In the genomic region with DNA sequence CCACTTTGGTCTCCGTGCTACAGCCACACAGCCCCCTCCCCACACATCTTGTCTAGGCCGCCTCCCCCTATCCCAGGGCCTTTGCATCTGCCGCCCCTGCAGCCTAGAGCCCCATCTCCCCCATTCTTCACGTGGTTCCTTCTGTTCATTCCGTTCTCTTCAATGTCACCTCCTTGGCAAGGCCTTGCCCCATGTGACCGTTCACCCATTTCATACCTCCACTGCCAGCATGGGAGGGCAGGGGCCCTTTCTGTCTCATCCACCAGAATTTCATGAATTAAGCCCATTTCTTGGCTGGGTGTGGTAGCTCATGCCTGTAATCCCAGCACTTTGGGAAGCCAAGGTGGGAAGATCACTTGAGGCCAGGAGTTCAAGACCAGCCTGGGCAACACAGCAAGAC, we compare ENCODE assay signal across 25 cellular contexts. TPM values are rescaled to one million over a fixed set of nuclear protein-coding genes. Genes with fewer than 3 reads are reported as not detected.
DNase-seq lines count a peak whose midpoint lies in the region; ATAC-seq, FAIRE-seq and TF ChIP-seq lines count a peak whose summit lies in the region.
"Had no signal": no experiment of that assay in that cellular context is flagged by ENCODE, and none has a peak within 500 bp of the region (broad histone marks: within the 10 kb centered on the region; RNA-seq: fewer than 3 reads in every experiment).

No MANE protein-coding gene starts in this region.

- H3K9me3 ChIP-seq in K562 (replicated peaks; ENCODE audit: control insufficient read depth, insufficient read depth, low read depth, low read length): no peaks in the 10 kb centered on the region
- H3K9me3 ChIP-seq in neuronal stem cell (replicated peaks in 1 of 2; ENCODE audit: control insufficient read depth in 2 of 2, insufficient read depth in 1 of 2, low read depth in 1 of 2, low read length in 2 of 2): no peaks in the 10 kb centered on the region
- H3K9me3 ChIP-seq: A549; BE2C; BLaER1 treated with 17β-estradiol and CSF1 and Interleukin-3, amounts not matched to agents 10 nM and 100 nM had no signal

- no peaks in the 10 kb centered on the region for H3K36me3 Mint-ChIP-seq in activated CD4-positive, alpha-beta T cell treated with anti-CD3 and anti-CD28 coated beads, Interleukin-2, amount 10 ng/mL, durations not matched to agents 7 days and 5 days (ENCODE audit: low read depth)

- no peak for TF ChIP-seq CTCF in K562 (IDR thresholded peaks at IDR 0.05 in 2 of 3, conservative IDR thresholded peaks at IDR 0.05 in 1 of 3; ENCODE audit: insufficient read depth in 2 of 3, low read depth in 1 of 3, low read length in 3 of 3)

- H3K27me3 Mint-ChIP-seq in activated CD4-positive, alpha-beta T cell treated with anti-CD3 and anti-CD28 coated beads, Interleukin-2, amount 10 ng/mL, durations not matched to agents 7 days and 5 days: no peaks in the 10 kb centered on the region
- H3K27me3 Mint-ChIP-seq: CD4-positive, alpha-beta T cell; CD8-positive, alpha-beta memory T cell had no signal

- no peak for TF ChIP-seq EP300 in K562 (IDR thresholded peaks at IDR 0.05; ENCODE audit: low read length)

- no peaks in the 10 kb centered on the region for H4K20me1 ChIP-seq in K562 (replicated peaks; ENCODE audit: control insufficient read depth, insufficient read depth, low read length)

- no peaks in the 10 kb centered on the region for H3K79me1 ChIP-seq in neuronal stem cell (ENCODE audit: low read depth, low read length)

- peak overlapping the region; percentile 33 for H2BK15ac ChIP-seq in neuronal stem cell (ENCODE audit: low read length)

- no peak overlapping the region for H2AFZ ChIP-seq in K562 (ENCODE audit: low read depth, low read length)
- H2AFZ ChIP-seq in neuronal stem cell (ENCODE audit: low read length): no peak overlapping the region

- H3K9me1 ChIP-seq in K562 (ENCODE audit: control insufficient read depth, insufficient read depth, low read length): no peaks in the 10 kb centered on the region

- H3K4me2 ChIP-seq in K562 (ENCODE audit: insufficient read depth, low read length) (no peak overlapping the region), neuronal stem cell (ENCODE audit: insufficient read depth, low read length, poor library complexity, severe bottlenecking) (no peak overlapping the region)
- H3K4me2 ChIP-seq: A549; BLaER1 treated with 17β-estradiol and CSF1 and Interleukin-3, amounts not matched to agents 10 nM and 100 nM had no signal

- H3K23ac ChIP-seq in neuronal stem cell (ENCODE audit: low read depth, low read length, poor library complexity): no peak overlapping the region

- CTCF ChIA-PET in activated CD4-positive, alpha-beta T cell treated with anti-CD3 and anti-CD28 coated beads, Interleukin-2, amount 10 ng/mL, durations not matched to agents 7 days and 5 days (lab: Charles Lee): interaction anchor here (0.6 to 4.1 kb wide), 3 partner anchors 14 to 30 kb away, joined by 3 to 15 read pairs (median 3); a partner anchor contains a TSS
- CTCF ChIA-PET in K562 (lab: Yijun Ruan, JAX; ENCODE audit: low intra/inter-chr PET ratio): no interaction called here

- H2AK5ac ChIP-seq in neuronal stem cell (ENCODE audit: low read depth, low read length): no peak overlapping the region

- no peak overlapping the region for H3K4ac ChIP-seq in neuronal stem cell (ENCODE audit: low read length)

- in situ Hi-C loops in K562 (cut with MboI): no loop called here

- no peaks in the 10 kb centered on the region for H3K9me3 Mint-ChIP-seq in activated CD4-positive, alpha-beta T cell treated with anti-CD3 and anti-CD28 coated beads, Interleukin-2, amount 10 ng/mL, durations not matched to agents 7 days and 5 days
- H3K9me3 Mint-ChIP-seq: CD4-positive, alpha-beta T cell; CD8-positive, alpha-beta memory T cell had no signal

- DNase-seq in activated CD4-positive, alpha-beta T cell treated with anti-CD3 and anti-CD28 coated beads, Interleukin-2, amount 10 ng/mL, durations not matched to agents 7 days and 5 days: no peak
- no peak for DNase-seq in activated CD4-positive, alpha-beta T cell treated with anti-CD3 and anti-CD28 coated beads for 1 hour
- DNase-seq in K562 (ENCODE audit: extremely low read depth in 1 of 4, low spot score in 3 of 4): no peak
- DNase-seq in neuronal stem cell (ENCODE audit: low spot score): no peak
- no peak for DNase-seq in GM12892 (ENCODE audit: insufficient read length)
- no peak for DNase-seq in NCI-H2081 (lab: John Stamatoyannopoulos, UW)
- DNase-seq: 8988T; ACHN; AML-193; BE2C; CD4-positive, alpha-beta T cell; CD8-positive, alpha-beta memory T cell; DMS 273 treated with DMSO at 0.1 percent for 48 hours; DMS79; EL; GDM1; GOT3; HCEC 1CT had no signal

- H3K79me2 ChIP-seq in K562 (ENCODE audit: control insufficient read depth, insufficient read depth, low read length): no peaks in the 10 kb centered on the region

- H2BK120ac ChIP-seq in neuronal stem cell (ENCODE audit: low read depth, low read length): no peak overlapping the region

- H2BK5ac ChIP-seq in neuronal stem cell (ENCODE audit: low read length): no peak overlapping the region

- no peak for ATAC-seq in K562
- ATAC-seq: A549, GM12878 had no signal

- WGBS in K562 (ENCODE audit: insufficient coverage, low coverage, missing lambda C conversion rate): 48% methylated on average over 5 of the region's 6 CpGs
- WGBS in neuronal stem cell (ENCODE audit: extremely low coverage in 2 of 2, insufficient read length in 2 of 2, insufficient replicate concordance in 1 of 2), 2 donors: no CpG with 5 or more reads among the region's 6 CpGs

- intact Hi-C loops in K562 (cut with micrococcal nuclease): no loop called here

- H3K36me3 ChIP-seq in K562 (ENCODE audit: control insufficient read depth, insufficient read depth, low read length) (no peaks in the 10 kb centered on the region), neuronal stem cell (replicated peaks in 1 of 2; ENCODE audit: control insufficient read depth in 2 of 2, insufficient read depth in 2 of 2, low read length in 2 of 2) (peaks cover 3 to 5% of the 10 kb centered on the region in 2 donors)
- H3K36me3 ChIP-seq: BE2C had no signal

- H3K4me1 ChIP-seq in K562 (replicated peaks in 1 of 2; ENCODE audit: control insufficient read depth in 2 of 2, insufficient read depth in 2 of 2, low read length in 2 of 2) (peaks cover 2 to 12% of the 10 kb centered on the region in 2 experiments; a peak in 4 of 5 replicates), neuronal stem cell (ENCODE audit: control insufficient read depth in 2 of 2, insufficient read depth in 1 of 2, low read depth in 1 of 2, low read length in 2 of 2) (peaks cover 0 to 2% of the 10 kb centered on the region in 2 donors)
- H3K4me1 ChIP-seq: BE2C had no signal

- no peak overlapping the region for H4K8ac ChIP-seq in neuronal stem cell (ENCODE audit: low read depth, low read length)

- H3K4me3 ChIP-seq in K562 (no peak overlapping the region), neuronal stem cell (ENCODE audit: low read length in 2 of 2) (peak overlapping the region in 1 of 2 donors; percentile 5)
- H3K4me3 ChIP-seq: A549; BLaER1 treated with 17β-estradiol and CSF1 and Interleukin-3, amounts not matched to agents 10 nM and 100 nM; GM12878 had no signal

- no peaks in the 10 kb centered on the region for H3K4me1 Mint-ChIP-seq in activated CD4-positive, alpha-beta T cell treated with anti-CD3 and anti-CD28 coated beads, Interleukin-2, amount 10 ng/mL, durations not matched to agents 7 days and 5 days
- H3K4me1 Mint-ChIP-seq: CD8-positive, alpha-beta memory T cell had no signal

- no TSS peak for BruUV-seq in K562 (replicated peaks; lab: Mats Ljungman, UMichigan)

- H3K27me3 ChIP-seq in K562 (ENCODE audit: control insufficient read depth in 2 of 2, insufficient read depth in 2 of 2, low read length in 2 of 2) (no peaks in the 10 kb centered on the region), neuronal stem cell (ENCODE audit: control insufficient read depth in 3 of 3, insufficient read depth in 3 of 3, low read depth in 1 of 3, low read length in 3 of 3) (no peaks in the 10 kb centered on the region)
- H3K27me3 ChIP-seq: BE2C; BLaER1 treated with 17β-estradiol and CSF1 and Interleukin-3, amounts not matched to agents 10 nM and 100 nM had no signal

- TF ChIP-seq POLR2A in K562 (conservative IDR thresholded peaks at IDR 0.05) (no peak), GM12892 (IDR thresholded peaks at IDR 0.05; ENCODE audit: low read depth, low read length) (no peak)

- POLR2A ChIA-PET in activated CD4-positive, alpha-beta T cell treated with anti-CD3 and anti-CD28 coated beads, Interleukin-2, amount 10 ng/mL, durations not matched to agents 7 days and 5 days (lab: Charles Lee): no interaction called here
- POLR2A ChIA-PET in K562 (lab: Yijun Ruan, JAX): interaction anchor here (1.8 kb wide), 1 partner anchor 15 kb away, joined by 7 read pairs; a partner anchor contains a TSS

- no peak for TF ChIP-seq RAD21 in K562 (CRISPR knock-in tag; conservative IDR thresholded peaks at IDR 0.05 in 1 of 2, IDR thresholded peaks at IDR 0.05 in 1 of 2)

- no peak overlapping the region for H3K14ac ChIP-seq in neuronal stem cell (ENCODE audit: low read length)

- FAIRE-seq in K562 (lab: Jason Lieb, UNC): no peak
- FAIRE-seq in GM12892 (lab: Jason Lieb, UNC): no peak
- FAIRE-seq: A549, D721Med, GM12878, GM18507, H54 had no signal

- H3K18ac ChIP-seq in neuronal stem cell (ENCODE audit: low read length): no peak overlapping the region

- no peak overlapping the region for H3K9ac ChIP-seq in K562 (ENCODE audit: insufficient read depth in 1 of 2, low read depth in 2 of 2, low read length in 2 of 2)
- no peak overlapping the region for H3K9ac ChIP-seq in neuronal stem cell (ENCODE audit: low read depth, low read length, poor library complexity)
- H3K9ac ChIP-seq: BLaER1 treated with 17β-estradiol and CSF1 and Interleukin-3, amounts not matched to agents 10 nM and 100 nM had no signal

- H3K4me3 Mint-ChIP-seq in activated CD4-positive, alpha-beta T cell treated with anti-CD3 and anti-CD28 coated beads, Interleukin-2, amount 10 ng/mL, durations not matched to agents 7 days and 5 days: no peak overlapping the region
- H3K4me3 Mint-ChIP-seq: CD14-positive monocyte; CD4-positive, alpha-beta T cell; CD8-positive, alpha-beta memory T cell had no signal

- H3K27ac ChIP-seq in K562 (ENCODE audit: extremely low read depth, low read depth, low read length) (no peak overlapping the region), neuronal stem cell (replicated peaks; ENCODE audit: low read length) (no peak overlapping the region)
- H3K27ac ChIP-seq: A549; BLaER1 treated with 17β-estradiol and CSF1 and Interleukin-3, amounts not matched to agents 10 nM and 100 nM had no signal

- H4K91ac ChIP-seq in neuronal stem cell (ENCODE audit: low read depth, low read length, poor library complexity): peak overlapping the region; percentile 95

- H3K27ac Mint-ChIP-seq in activated CD4-positive, alpha-beta T cell treated with anti-CD3 and anti-CD28 coated beads, Interleukin-2, amount 10 ng/mL, durations not matched to agents 7 days and 5 days: peak overlapping the region; percentile 54
- H3K27ac Mint-ChIP-seq: CD4-positive, alpha-beta T cell had no signal

- no peak overlapping the region for H2BK12ac ChIP-seq in neuronal stem cell (ENCODE audit: low read length)

RNA-seq across cellular contexts. Expression of a gene that starts 15.7 kb away (rescaled TPM):
- 100 to 1,000 TPM; 248 to 265 TPM for total RNA-seq in activated CD4-positive, alpha-beta T cell treated with anti-CD3 and anti-CD28 coated beads, Interleukin-2, amount 10 ng/mL, durations not matched to agents 7 days and 5 days
- 202 and 306 TPM in 2 replicates for total RNA-seq in K562 (2011; cell fraction: chromatin; rRNA removed; ENCODE audit: low replicate concordance)
- total RNA-seq in K562 (2011; cell fraction: nucleolus; rRNA removed): 151 and 162 TPM in 2 replicates
- total RNA-seq in K562 (2011; cell fraction: nucleoplasm; rRNA removed): 214 and 325 TPM in 2 replicates
- total RNA-seq in K562 (2014; rRNA removed) (195 and 251 TPM in 2 replicates), K562 (2014; rRNA removed; fragmentation: Illumina TruSeq; extraction: Trizol) (130 and 168 TPM in 2 replicates), K562 (2015; rRNA removed; fragmentation: Illumina TruSeq; extraction: Trizol) (186 and 204 TPM in 2 replicates), K562 (2021) (283 and 340 TPM in 2 replicates)
- polyA plus RNA-seq in K562 (2011; rRNA removed) (107 and 127 TPM in 2 replicates), K562 (2014; fragmentation: Illumina TruSeq; extraction: Trizol) (241 and 264 TPM in 2 replicates), K562 (2014; fragmentation: Nextera tagmentation; extraction: Ambion mirVana) (10 to 100 TPM; 11.1 to 13.1 TPM), K562 (2014; rRNA removed) (253 and 316 TPM in 2 replicates)
- 113 and 356 TPM in 2 replicates for polyA plus RNA-seq in K562 (2011; cell fraction: cytosol; rRNA removed)
- polyA plus RNA-seq in K562 (2011; cell fraction: nucleus; rRNA removed): 136 and 152 TPM in 2 replicates
- 189 and 403 TPM in 2 replicates for polyA plus RNA-seq in K562 (2012)
- polyA minus RNA-seq in K562 (2011; rRNA and poly(A)+ RNA removed): 124 and 136 TPM in 2 replicates
- 128 and 153 TPM in 2 replicates for polyA minus RNA-seq in K562 (2011; cell fraction: cytosol; rRNA and poly(A)+ RNA removed)
- polyA minus RNA-seq in K562 (2011; cell fraction: nucleus; rRNA and poly(A)+ RNA removed): 67.6 and 85.5 TPM in 2 replicates
- 112 TPM for polyA plus RNA-seq in neuronal stem cell (2013, experiment 1 of 2)
- 111 TPM for polyA plus RNA-seq in neuronal stem cell (2013, experiment 2 of 2)
- 159 TPM for polyA plus RNA-seq in GM12892 (2012; ENCODE audit: missing spikeins)

RNA-seq across cellular contexts. Expression of a gene that starts 15.9 kb away (rescaled TPM):
- 10 to 100 TPM; 26.4 to 29.0 TPM for total RNA-seq in activated CD4-positive, alpha-beta T cell treated with anti-CD3 and anti-CD28 coated beads, Interleukin-2, amount 10 ng/mL, durations not matched to agents 7 days and 5 days
- 2.0 and 5.2 TPM in 2 replicates for total RNA-seq in K562 (2011; cell fraction: chromatin; rRNA removed; ENCODE audit: low replicate concordance)
- 6.2 and 6.5 TPM in 2 replicates for total RNA-seq in K562 (2011; cell fraction: nucleolus; rRNA removed)
- total RNA-seq in K562 (2011; cell fraction: nucleoplasm; rRNA removed): 4.1 and 4.8 TPM in 2 replicates
- total RNA-seq in K562 (2014; rRNA removed) (6.4 and 9.6 TPM in 2 replicates), K562 (2014; rRNA removed; fragmentation: Illumina TruSeq; extraction: Trizol) (1.2 and 1.9 TPM in 2 replicates), K562 (2015; rRNA removed; fragmentation: Illumina TruSeq; extraction: Trizol) (1.9 and 2.2 TPM in 2 replicates), K562 (2021) (4.1 and 4.2 TPM in 2 replicates)
- polyA plus RNA-seq in K562 (2011; rRNA removed) (2.2 and 3.1 TPM in 2 replicates), K562 (2014; fragmentation: Illumina TruSeq; extraction: Trizol) (2.0 and 3.3 TPM in 2 replicates), K562 (2014; fragmentation: Nextera tagmentation; extraction: Ambion mirVana) (under 1 TPM; 0.39 to 0.41 TPM), K562 (2014; rRNA removed) (3.7 and 5.2 TPM in 2 replicates)
- 4.8 and 8.7 TPM in 2 replicates for polyA plus RNA-seq in K562 (2011; cell fraction: cytosol; rRNA removed)
- polyA plus RNA-seq in K562 (2011; cell fraction: nucleus; rRNA removed): 2.6 and 6.9 TPM in 2 replicates
- 5.4 and 13.1 TPM in 2 replicates for polyA plus RNA-seq in K562 (2012)
- 0.63 and 1.4 TPM in 2 replicates for polyA minus RNA-seq in K562 (2011; rRNA and poly(A)+ RNA removed)
- polyA minus RNA-seq in K562 (2011; cell fraction: cytosol; rRNA and poly(A)+ RNA removed): 3.6 and 3.8 TPM in 2 replicates
- polyA minus RNA-seq in K562 (2011; cell fraction: nucleus; rRNA and poly(A)+ RNA removed): 1.2 and 1.3 TPM in 2 replicates
- 25.7 TPM for polyA plus RNA-seq in neuronal stem cell (2013, experiment 1 of 2)
- 24.5 TPM for polyA plus RNA-seq in neuronal stem cell (2013, experiment 2 of 2)
- polyA plus RNA-seq in GM12892 (2012; ENCODE audit: missing spikeins): 10.5 TPM

RNA-seq across cellular contexts. Expression of a gene that starts 38.9 kb away (rescaled TPM):
- total RNA-seq in activated CD4-positive, alpha-beta T cell treated with anti-CD3 and anti-CD28 coated beads, Interleukin-2, amount 10 ng/mL, durations not matched to agents 7 days and 5 days: 100 to 1,000 TPM; 104 to 107 TPM
- total RNA-seq in K562 (2011; cell fraction: chromatin; rRNA removed; ENCODE audit: low replicate concordance): 47.8 and 110 TPM in 2 replicates
- 74.5 and 92.6 TPM in 2 replicates for total RNA-seq in K562 (2011; cell fraction: nucleolus; rRNA removed)
- total RNA-seq in K562 (2011; cell fraction: nucleoplasm; rRNA removed): 59.3 and 63.7 TPM in 2 replicates
- total RNA-seq in K562 (2014; rRNA removed) (13.8 and 14.6 TPM in 2 replicates), K562 (2014; rRNA removed; fragmentation: Illumina TruSeq; extraction: Trizol) (2.1 and 2.9 TPM in 2 replicates), K562 (2015; rRNA removed; fragmentation: Illumina TruSeq; extraction: Trizol) (6.5 and 9.1 TPM in 2 replicates), K562 (2021) (71.0 and 72.3 TPM in 2 replicates)
- polyA plus RNA-seq in K562 (2011; rRNA removed) (18.4 and 36.4 TPM in 2 replicates), K562 (2014; fragmentation: Illumina TruSeq; extraction: Trizol) (14.3 and 42.6 TPM in 2 replicates), K562 (2014; fragmentation: Nextera tagmentation; extraction: Ambion mirVana) (1 to 10 TPM in 1 of 2 experiments, under 1 TPM in 1; 0.74 to 1.0 TPM), K562 (2014; rRNA removed) (40.9 and 57.7 TPM in 2 replicates)
- polyA plus RNA-seq in K562 (2011; cell fraction: cytosol; rRNA removed): 33.8 and 40.2 TPM in 2 replicates
- 90.4 and 128 TPM in 2 replicates for polyA plus RNA-seq in K562 (2011; cell fraction: nucleus; rRNA removed)
- polyA plus RNA-seq in K562 (2012): 99.8 and 107 TPM in 2 replicates
- 7.2 and 11.7 TPM in 2 replicates for polyA minus RNA-seq in K562 (2011; rRNA and poly(A)+ RNA removed)
- polyA minus RNA-seq in K562 (2011; cell fraction: cytosol; rRNA and poly(A)+ RNA removed): 35.4 and 57.5 TPM in 2 replicates
- polyA minus RNA-seq in K562 (2011; cell fraction: nucleus; rRNA and poly(A)+ RNA removed): 20.2 and 28.5 TPM in 2 replicates
- polyA plus RNA-seq in neuronal stem cell (2013, experiment 1 of 2): 104 TPM
- 102 TPM for polyA plus RNA-seq in neuronal stem cell (2013, experiment 2 of 2)
- 19.8 TPM for polyA plus RNA-seq in GM12892 (2012; ENCODE audit: missing spikeins)
